Comparison of ENCODE assay signal across 8 cellular contexts in genomic region chr13:46551410-46552301, GRCh38. TPM values are rescaled to one million over a fixed set of nuclear protein-coding genes. Genes with fewer than 3 reads are reported as not detected.
DNase-seq lines count a peak whose midpoint lies in the region; ATAC-seq and TF ChIP-seq lines count a peak whose summit lies in the region.

No MANE protein-coding gene starts in this region.

- TF ChIP-seq CTCF in left ventricle myocardium inferior (IDR thresholded peaks at IDR 0.05; ENCODE audit: borderline replicate concordance) (peak; percentile 93), prostate gland (IDR thresholded peaks at IDR 0.05) (peak; percentile 82 to 89 (median 85)), uterus (IDR thresholded peaks at IDR 0.05) (peak; percentile 81 to 94 (median 88))

- peak overlapping the region; percentile 96 for H3K27ac ChIP-seq in left ventricle myocardium inferior (replicated peaks)
- H3K27ac ChIP-seq in prostate gland: peak overlapping the region; percentile 86 to 93
- peak overlapping the region; percentile 98 to 99 for H3K27ac ChIP-seq in uterus

- WGBS in prostate gland: 38% methylated on average over 22 of the region's 22 CpGs

- DNase-seq in EH (ENCODE audit: low read depth) (peak; percentile 86), MG63 (peak; percentile 62), adipocyte (ENCODE audit: low read depth) (peak; percentile 87), left ventricle myocardium inferior (peak; percentile 86), prostate gland (ENCODE audit: low spot score) (peak; percentile 78), uterus (peak; percentile 78 to 87)

- H3K9ac ChIP-seq in adipocyte (ENCODE audit: low read length): peak overlapping the region; percentile 90

- peak overlapping the region; percentile 88 for H3K4me3 ChIP-seq in MG63
- peak overlapping the region; percentile 85 for H3K4me3 ChIP-seq in adipocyte (ENCODE audit: low read length)
- peak overlapping the region; percentile 98 for H3K4me3 ChIP-seq in left ventricle myocardium inferior
- peak overlapping the region in 1 of 2 donors; percentile 69 for H3K4me3 ChIP-seq in prostate gland
- H3K4me3 ChIP-seq in uterus: peak overlapping the region; percentile 98 to 99

- no peaks in the 10 kb centered on the region for H3K36me3 ChIP-seq in MG63
- H3K36me3 ChIP-seq in adipocyte (ENCODE audit: control insufficient read depth, insufficient read depth, low read length, severe bottlenecking): no peaks in the 10 kb centered on the region
- no peaks in the 10 kb centered on the region for H3K36me3 ChIP-seq in left ventricle myocardium inferior
- H3K36me3 ChIP-seq in prostate gland: no peaks in the 10 kb centered on the region
- H3K36me3 ChIP-seq in uterus: no peaks in the 10 kb centered on the region

- TF ChIP-seq POLR2A in prostate gland (IDR thresholded peaks at IDR 0.05) (no peak), uterus (IDR thresholded peaks at IDR 0.05) (peak in 1 of 2 donors; percentile 14)

- ATAC-seq in SK-N-SH treated with all-trans-retinoic acid at 6 μM for 48 hours (peak; percentile 56), GM19452 (IDR thresholded peaks at IDR 0.05; ENCODE audit: unreplicated experiment) (no peak)

- H3K9me3 ChIP-seq in MG63 (no peaks in the 10 kb centered on the region), adipocyte (ENCODE audit: control insufficient read depth, low read length) (no peaks in the 10 kb centered on the region), left ventricle myocardium inferior (replicated peaks) (no peaks in the 10 kb centered on the region), prostate gland (no peaks in the 10 kb centered on the region), uterus (no peaks in the 10 kb centered on the region)

- H3K27me3 ChIP-seq in MG63 (no peaks in the 10 kb centered on the region; the same call in 1 of the 2 replicates), adipocyte (replicated peaks; ENCODE audit: control insufficient read depth, insufficient read depth, low read length) (no peaks in the 10 kb centered on the region), left ventricle myocardium inferior (ENCODE audit: low read depth) (no peaks in the 10 kb centered on the region), prostate gland (replicated peaks; ENCODE audit: insufficient read depth) (no peaks in the 10 kb centered on the region), uterus (no peaks in the 10 kb centered on the region)

- H3K4me1 ChIP-seq in adipocyte (ENCODE audit: control insufficient read depth, insufficient read depth, low read length) (peaks cover 17% of the 10 kb centered on the region), left ventricle myocardium inferior (peaks cover 54% of the 10 kb centered on the region), prostate gland (replicated peaks) (no peaks in the 10 kb centered on the region), uterus (peaks cover 0 to 7% of the 10 kb centered on the region in 2 donors)

- intact Hi-C loops in left ventricle myocardium inferior (cut with micrococcal nuclease): loop anchor here (5.0 to 10.0 kb wide), 5 partner anchors 53 to 171 kb away; no protein-coding TSS in a partner anchor
- intact Hi-C loops in prostate gland (cut with DNase I): loop anchor here (5.0 to 10.0 kb wide), 5 partner anchors 59 to 246 kb away; partner anchors contain the start of gene ESD
- intact Hi-C loops in uterus (cut with DNase I; ENCODE audit: low total_unique reads): loop anchor here (2.0 to 5.0 kb wide), 2 partner anchors 129 to 171 kb away; no protein-coding TSS in a partner anchor

TF ChIP-seq in SK-N-SH treated with all-trans-retinoic acid at 6 μM for 48 hours, 23 proteins besides CTCF, POLR2A, EP300 and RAD21:
- TF ChIP-seq TOX (CRISPR knock-in tag; IDR thresholded peaks at IDR 0.05; ENCODE audit: borderline replicate concordance) (no peak), ESRRG (CRISPR knock-in tag; IDR thresholded peaks at IDR 0.05) (no peak), CREB5 (CRISPR knock-in tag; IDR thresholded peaks at IDR 0.05; ENCODE audit: low read depth) (no peak), ZC3H10 (CRISPR knock-in tag; IDR thresholded peaks at IDR 0.05) (no peak), PATZ1 (CRISPR knock-in tag; IDR thresholded peaks at IDR 0.05; ENCODE audit: borderline replicate concordance) (no peak), CSRNP3 (CRISPR knock-in tag; IDR thresholded peaks at IDR 0.05) (no peak), ARNTL (CRISPR knock-in tag; IDR thresholded peaks at IDR 0.05; ENCODE audit: borderline replicate concordance, low read depth) (no peak), PPARA (CRISPR knock-in tag; IDR thresholded peaks at IDR 0.05; ENCODE audit: borderline replicate concordance) (no peak), OSR1 (CRISPR knock-in tag; IDR thresholded peaks at IDR 0.05) (no peak)

RNA-seq across cellular contexts. Expression of gene LRCH1, which starts 1.3 kb away (rescaled TPM):
- 3.6 and 4.6 TPM in 2 replicates for total RNA-seq in MG63 (2014; rRNA removed; shearing (Covaris generic); ENCODE audit: low replicate concordance)
- total RNA-seq in left ventricle myocardium inferior (13.1 TPM), prostate gland (10 to 100 TPM; 14.8 to 17.2 TPM), uterus (10 to 100 TPM; 29.1 to 55.6 (median 36.2) TPM)
